In the genomic region with DNA sequence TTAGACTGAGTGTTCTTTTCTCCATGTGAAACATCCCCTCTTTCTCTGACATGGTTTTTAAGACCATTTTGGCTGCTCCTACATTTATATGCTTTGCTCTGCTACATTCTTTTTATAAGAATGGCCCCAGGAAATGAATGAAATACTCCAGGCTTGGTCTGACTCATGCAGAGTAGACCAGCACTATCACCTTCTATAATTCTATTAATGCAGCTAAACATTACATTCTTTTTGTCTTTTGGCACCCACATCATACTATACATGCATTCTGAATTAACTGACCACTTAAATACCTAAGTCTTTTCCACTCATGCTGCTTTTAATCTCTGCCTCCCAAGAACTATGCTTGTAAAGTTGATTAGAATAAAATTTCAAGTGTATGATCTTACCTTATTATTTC, we compare ENCODE assay signal across 17 cellular contexts.
DNase-seq lines count a peak whose midpoint lies in the region; ATAC-seq and TF ChIP-seq lines count a peak whose summit lies in the region.
"Had no signal": no experiment of that assay in that cellular context is flagged by ENCODE, and none has a peak within 500 bp of the region (broad histone marks: within the 10 kb centered on the region; RNA-seq: fewer than 3 reads in every experiment).

No MANE protein-coding gene starts in this region.

- no peaks in the 10 kb centered on the region for H3K27me3 Mint-ChIP-seq in stimulated activated naive CD8-positive, alpha-beta T cell treated with anti-CD3 and anti-CD28 coated beads, Interleukin-15, amount 100 ng/mL, for 72 hours
- H3K27me3 Mint-ChIP-seq: central memory CD8-positive, alpha-beta T cell had no signal

- H3K4me3 ChIP-seq in astrocyte of the cerebellum (ENCODE audit: low read depth, low read length): no peak overlapping the region
- H3K4me3 ChIP-seq: K562, vagina had no signal

- TF ChIP-seq CTCF in astrocyte of the cerebellum (IDR thresholded peaks at IDR 0.05; ENCODE audit: low read depth, low read length, missing control alignments): no peak

- H3K27ac Mint-ChIP-seq in stimulated activated naive CD8-positive, alpha-beta T cell treated with anti-CD3 and anti-CD28 coated beads, Interleukin-15, amount 100 ng/mL, for 72 hours: no peak overlapping the region

- intact Hi-C loops in left cardiac atrium (cut with DNase I): no loop called here

- in situ Hi-C loops in astrocyte of the cerebellum (cut with HindIII; ENCODE audit: low sequenced_read_pairs): loop anchor here (25.0 kb wide), 1 partner anchor 263 kb away; no protein-coding TSS in a partner anchor

- H3K4me1 Mint-ChIP-seq in stimulated activated naive CD8-positive, alpha-beta T cell treated with anti-CD3 and anti-CD28 coated beads, Interleukin-15, amount 100 ng/mL, for 72 hours: peaks cover 57% of the 10 kb centered on the region

- no peak overlapping the region for H3K4me3 Mint-ChIP-seq in stimulated activated naive CD8-positive, alpha-beta T cell treated with anti-CD3 and anti-CD28 coated beads, Interleukin-15, amount 100 ng/mL, for 72 hours
- H3K4me3 Mint-ChIP-seq: central memory CD8-positive, alpha-beta T cell had no signal

- H3K9me3 Mint-ChIP-seq in stimulated activated naive CD8-positive, alpha-beta T cell treated with anti-CD3 and anti-CD28 coated beads, Interleukin-15, amount 100 ng/mL, for 72 hours: peaks cover 7 to 10% of the 10 kb centered on the region in 2 donors
- H3K9me3 Mint-ChIP-seq: central memory CD8-positive, alpha-beta T cell had no signal

- ATAC-seq in left cardiac atrium: no peak
- ATAC-seq in stimulated activated naive CD8-positive, alpha-beta T cell treated with anti-CD3 and anti-CD28 coated beads, Interleukin-15, amount 100 ng/mL, for 72 hours: no peak
- ATAC-seq: K562; stimulated activated naive CD8-positive, alpha-beta T cell treated with anti-CD3 and anti-CD28 coated beads, Interleukin-15, Interleukin-2, amounts not matched to agents 100 U/mL and 50 U/mL, for 24 hours had no signal

- DNase-seq in AG20443 (ENCODE audit: low spot score): peak; percentile 34
- DNase-seq in HT1080 (ENCODE audit: low read depth): peak; percentile 41
- peak; percentile 23 for DNase-seq in astrocyte of the cerebellum (ENCODE audit: low read depth)
- DNase-seq in kidney glomerular epithelial cell (lab: John Stamatoyannopoulos, UW): peak; percentile 17
- no peak for DNase-seq in left cardiac atrium
- no peak for DNase-seq in GF-D8 (lab: John Stamatoyannopoulos, UW)
- DNase-seq in central memory CD4-positive, alpha-beta T cell: no peak
- DNase-seq in stimulated activated naive CD8-positive, alpha-beta T cell treated with anti-CD3 and anti-CD28 coated beads, Interleukin-15, amount 100 ng/mL, for 72 hours: no peak
- DNase-seq: activated CD8-positive, alpha-beta memory T cell treated with anti-CD3 and anti-CD28 coated beads for 24 hours; C1 segment of cervical spinal cord; DND-41; NCI-H1417 treated with DMSO at 0.1 percent for 48 hours; stimulated activated CD4-positive, alpha-beta T cell treated with anti-CD3 and anti-CD28 coated beads, Interleukin-12 subunit alpha, Interleukin-12 subunit beta, amount 100 ng/mL, for 4 hours; stimulated activated naive CD8-positive, alpha-beta T cell treated with anti-CD3 and anti-CD28 coated beads, Interleukin-15, Interleukin-2, amounts not matched to agents 100 U/mL and 50 U/mL, for 24 hours had no signal

Comparison
In these comparisons a context has a peak if more than half of its experiments do, and no peak if none do; other contexts are left out.
1. DNase-seq: peak in AG20443 (single experiment), HT1080 (single experiment), astrocyte of the cerebellum (single experiment) and kidney glomerular epithelial cell (single experiment); none in left cardiac atrium (single experiment), GF-D8 (single experiment), central memory CD4-positive, alpha-beta T cell (single experiment) and stimulated activated naive CD8-positive, alpha-beta T cell treated with anti-CD3 and anti-CD28 coated beads, Interleukin-15, amount 100 ng/mL, for 72 hours (0 of 2).